1 cellular context compared by ENCODE assay signal in genomic region chr2:130370490-130370889, GRCh38.
TF ChIP-seq lines count a peak whose summit lies in the region.

No MANE protein-coding gene starts in this region.

TF ChIP-seq in GM23338, 12 proteins besides CTCF, POLR2A, EP300 and RAD21 (continued from another document):
- TF ChIP-seq ZNF462 (CRISPR knock-in tag; IDR thresholded peaks at IDR 0.05) (no peak), NANOG (IDR thresholded peaks at IDR 0.05; ENCODE audit: borderline replicate concordance) (no peak), JUNB (IDR thresholded peaks at IDR 0.05; ENCODE audit: unreplicated experiment) (no peak), ZNF331 (CRISPR knock-in tag; IDR thresholded peaks at IDR 0.05; ENCODE audit: low read depth) (no peak)
